ENCODE assay signal across 20 cellular contexts in the genomic region with DNA sequence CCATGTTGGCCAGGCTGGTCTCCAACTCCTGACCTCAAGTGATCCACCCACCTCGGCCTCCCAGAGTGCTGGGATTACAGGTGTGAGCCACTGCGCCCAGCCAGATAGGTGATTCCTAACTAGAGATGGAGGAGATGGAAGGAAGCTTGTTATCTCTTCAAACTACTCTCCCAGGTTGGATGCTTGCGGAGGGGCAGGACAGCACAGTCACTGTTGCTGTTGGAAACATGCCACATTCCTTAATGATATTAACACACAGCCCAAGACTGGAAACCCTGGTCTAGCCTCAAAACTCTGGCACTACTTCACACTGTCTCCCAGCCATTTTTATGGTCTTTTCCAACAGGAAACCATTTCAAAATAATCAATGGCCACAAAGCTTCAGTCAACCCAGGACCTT.
DNase-seq lines count a peak whose midpoint lies in the region; ATAC-seq and TF ChIP-seq lines count a peak whose summit lies in the region.
"Had no signal": no experiment of that assay in that cellular context is flagged by ENCODE, and none has a peak within 500 bp of the region (broad histone marks: within the 10 kb centered on the region; RNA-seq: fewer than 3 reads in every experiment).

No MANE protein-coding gene starts in this region.

- POLR2A ChIA-PET in MCF 10A (lab: Yijun Ruan, JAX), result interaction anchor here (0.8 kb wide), 1 partner anchor 854 kb away, joined by 4 read pairs; no protein-coding TSS in a partner anchor

- no peak for TF ChIP-seq CTCF in MCF 10A (IDR thresholded peaks at IDR 0.05; ENCODE audit: unreplicated experiment)
- TF ChIP-seq CTCF in breast epithelium (IDR thresholded peaks at IDR 0.05), result no peak
- no peak for TF ChIP-seq CTCF in foreskin keratinocyte (conservative IDR thresholded peaks at IDR 0.05)

- no peaks in the 10 kb centered on the region for H3K27me3 Mint-ChIP-seq in MCF 10A (ENCODE audit: insufficient read depth, unreplicated experiment)
- peaks cover 0 to 3% of the 10 kb centered on the region in 2 donors for H3K27me3 Mint-ChIP-seq in natural killer cell treated with Interleukin-12 subunit alpha and Interleukin-12 subunit beta and Interleukin-15 and Interleukin-18, amount 100 ng/mL, for 72 hours

- CTCF ChIA-PET in MCF 10A (lab: Yijun Ruan, JAX), result interaction anchor here (0.6 kb wide), 1 partner anchor 609 kb away, joined by 3 read pairs; no protein-coding TSS in a partner anchor

- DNase-seq in MCF 10A (ENCODE audit: unreplicated experiment) (peak; percentile 74), breast epithelium (ENCODE audit: low spot score in 2 of 2) (no peak), astrocyte of the hippocampus (ENCODE audit: low read depth, low spot score) (peak; percentile 47), foreskin keratinocyte (peak; percentile 59 to 62), H7 (no peak), NCI-H1105 (lab: John Stamatoyannopoulos, UW) (no peak)
- DNase-seq in natural killer cell treated with Interleukin-12 subunit alpha and Interleukin-12 subunit beta and Interleukin-15 and Interleukin-18, amount 100 ng/mL, for 72 hours (ENCODE audit: low spot score), result no peak
- DNase-seq: 8988T; activated gamma-delta T cell treated with Interleukin-2 at 50 U/mL for 16 hours; CD4-positive, CD25-positive, alpha-beta regulatory T cell; Karpas-422; mesenchymal stem cell; NCI-H146; NCI-H2227 treated with DMSO at 0.1 percent for 48 hours; right cardiac atrium; T-helper 9 cell; testis had no signal

- ATAC-seq in foreskin keratinocyte (peak; percentile 14), HG02588 (IDR thresholded peaks at IDR 0.05; ENCODE audit: unreplicated experiment) (no peak)
- no peak for ATAC-seq in natural killer cell treated with Interleukin-12 subunit alpha and Interleukin-12 subunit beta and Interleukin-15 and Interleukin-18, amount 100 ng/mL, for 72 hours
- ATAC-seq: right cardiac atrium had no signal

- H3K27me3 ChIP-seq in breast epithelium, result no peaks in the 10 kb centered on the region
- H3K27me3 ChIP-seq in foreskin keratinocyte, result no peaks in the 10 kb centered on the region
- no peaks in the 10 kb centered on the region for H3K27me3 ChIP-seq in H7 (ENCODE audit: control insufficient read depth, insufficient read depth, low read length)
- H3K27me3 ChIP-seq: neural progenitor cell, SJSA1, testis had no signal

- peaks cover 12% of the 10 kb centered on the region for H3K4me1 Mint-ChIP-seq in MCF 10A (ENCODE audit: insufficient read depth, unreplicated experiment)
- H3K4me1 Mint-ChIP-seq in natural killer cell treated with Interleukin-12 subunit alpha and Interleukin-12 subunit beta and Interleukin-15 and Interleukin-18, amount 100 ng/mL, for 72 hours (ENCODE audit: low read depth in 2 of 2), result peaks cover 0 to 4% of the 10 kb centered on the region in 2 donors
- H3K4me1 Mint-ChIP-seq: CD4-positive, CD25-positive, alpha-beta regulatory T cell had no signal

- no peak overlapping the region for H3K27ac Mint-ChIP-seq in MCF 10A (ENCODE audit: low read depth, unreplicated experiment)
- no peak overlapping the region for H3K27ac Mint-ChIP-seq in natural killer cell treated with Interleukin-12 subunit alpha and Interleukin-12 subunit beta and Interleukin-15 and Interleukin-18, amount 100 ng/mL, for 72 hours
- H3K27ac Mint-ChIP-seq: CD4-positive, CD25-positive, alpha-beta regulatory T cell; neural progenitor cell had no signal

- H3K9me3 ChIP-seq in breast epithelium, result no peaks in the 10 kb centered on the region
- H3K9me3 ChIP-seq: SJSA1, testis had no signal

- H3K4me3 ChIP-seq in breast epithelium (no peak overlapping the region), H7 (ENCODE audit: insufficient read depth, low read depth, low read length) (no peak overlapping the region)
- H3K4me3 ChIP-seq: neural progenitor cell, SJSA1, testis had no signal

- intact Hi-C loops in MCF 10A (cut with micrococcal nuclease), result loop anchor here (1.0 kb wide), 1 partner anchor 470 kb away; no protein-coding TSS in a partner anchor
- intact Hi-C loops in breast epithelium (cut with DNase I; ENCODE audit: low total_unique reads), result no loop called here

- H3K4me3 Mint-ChIP-seq in MCF 10A (ENCODE audit: unreplicated experiment), result no peak overlapping the region
- no peak overlapping the region for H3K4me3 Mint-ChIP-seq in natural killer cell treated with Interleukin-12 subunit alpha and Interleukin-12 subunit beta and Interleukin-15 and Interleukin-18, amount 100 ng/mL, for 72 hours
- H3K4me3 Mint-ChIP-seq: CD4-positive, CD25-positive, alpha-beta regulatory T cell; neural progenitor cell had no signal

- H3K36me3 ChIP-seq in breast epithelium, result no peaks in the 10 kb centered on the region
- no peaks in the 10 kb centered on the region for H3K36me3 ChIP-seq in H7 (replicated peaks; ENCODE audit: control insufficient read depth, insufficient read depth, low read length)
- H3K36me3 ChIP-seq: neural progenitor cell, SJSA1 had no signal

- BruUV-seq in MCF 10A (replicated peaks; lab: Mats Ljungman, UMichigan), result no TSS peak

- no peaks in the 10 kb centered on the region for H3K36me3 Mint-ChIP-seq in MCF 10A (ENCODE audit: insufficient read depth, unreplicated experiment)
- no peaks in the 10 kb centered on the region for H3K36me3 Mint-ChIP-seq in natural killer cell treated with Interleukin-12 subunit alpha and Interleukin-12 subunit beta and Interleukin-15 and Interleukin-18, amount 100 ng/mL, for 72 hours
- H3K36me3 Mint-ChIP-seq: CD4-positive, CD25-positive, alpha-beta regulatory T cell; neural progenitor cell had no signal

- H3K4me1 ChIP-seq in breast epithelium (no peaks in the 10 kb centered on the region), foreskin keratinocyte (peaks cover 7% of the 10 kb centered on the region)
- H3K4me1 ChIP-seq: SJSA1 had no signal

- TF ChIP-seq POLR2A in breast epithelium (IDR thresholded peaks at IDR 0.05), result no peak

- H3K9me3 Mint-ChIP-seq in MCF 10A (ENCODE audit: unreplicated experiment), result no peaks in the 10 kb centered on the region
- H3K9me3 Mint-ChIP-seq in natural killer cell treated with Interleukin-12 subunit alpha and Interleukin-12 subunit beta and Interleukin-15 and Interleukin-18, amount 100 ng/mL, for 72 hours, result no peaks in the 10 kb centered on the region
- H3K9me3 Mint-ChIP-seq: neural progenitor cell had no signal

- H3K27ac ChIP-seq in breast epithelium, result no peak overlapping the region
- no peak overlapping the region for H3K27ac ChIP-seq in foreskin keratinocyte
- H3K27ac ChIP-seq: neural progenitor cell, SJSA1, testis had no signal

Comparison
In these comparisons a context has a peak if more than half of its experiments do, and no peak if none do; other contexts are left out.
1. DNase-seq: peak in MCF 10A (single experiment), astrocyte of the hippocampus (single experiment) and foreskin keratinocyte (2 of 2); none in breast epithelium (0 of 2), H7 (single experiment), NCI-H1105 (single experiment) and natural killer cell treated with Interleukin-12 subunit alpha and Interleukin-12 subunit beta and Interleukin-15 and Interleukin-18, amount 100 ng/mL, for 72 hours (single experiment).